Comparison of ENCODE assay signal across 7 cellular contexts in the genomic region with DNA sequence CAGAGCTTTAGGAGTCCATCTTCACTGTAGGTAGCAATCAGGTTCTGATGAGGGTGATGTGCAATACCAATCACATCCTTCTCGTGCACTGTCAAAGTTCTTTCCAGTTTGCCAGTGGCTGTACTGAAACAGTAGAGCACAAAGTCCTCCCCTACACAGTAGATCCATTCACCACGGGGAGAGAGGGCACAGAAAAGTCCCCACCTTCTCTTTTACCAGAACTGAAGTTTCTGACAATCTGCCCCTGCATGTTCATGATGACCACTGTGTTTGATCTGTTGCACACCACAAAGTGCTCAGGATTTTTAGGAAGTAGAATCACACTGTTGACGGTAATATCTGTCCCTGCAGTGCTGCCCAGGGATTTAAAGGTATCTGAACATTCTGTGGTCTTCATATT. TPM values are rescaled to one million over a fixed set of nuclear protein-coding genes. Genes with fewer than 3 reads are reported as not detected.
"Had no signal": no experiment of that assay in that cellular context is flagged by ENCODE, and none has a peak within 500 bp of the region (broad histone marks: within the 10 kb centered on the region; RNA-seq: fewer than 3 reads in every experiment).

No MANE protein-coding gene starts in this region.

RNA-seq across cellular contexts. Expression of gene ETV3L, which starts 40.4 kb away (rescaled TPM):
- total RNA-seq: M059J, OCI-LY7, PC-9, Right ventricle myocardium inferior, RPMI7951, SJCRH30, SK-MEL-5 had no signal
